In genomic region chrX:129520151-129520550, GRCh38 we compare ENCODE assay signal across 27 cellular contexts. TPM values are rescaled to one million over a fixed set of nuclear protein-coding genes. Genes with fewer than 3 reads are reported as not detected.
DNase-seq lines count a peak whose midpoint lies in the region; ATAC-seq and TF ChIP-seq lines count a peak whose summit lies in the region.
"Had no signal": no experiment of that assay in that cellular context is flagged by ENCODE, and none has a peak within 500 bp of the region (broad histone marks: within the 10 kb centered on the region; RNA-seq: fewer than 3 reads in every experiment).

No MANE protein-coding gene starts in this region.

- no peak for TF ChIP-seq POLR2A in ovary (IDR thresholded peaks at IDR 0.05)

- no peak overlapping the region for H3K27ac ChIP-seq in HUES48 (ENCODE audit: low read depth, low read length)
- H3K27ac ChIP-seq in endodermal cell (ENCODE audit: low read depth, low read length) = no peak overlapping the region
- H3K27ac ChIP-seq in ovary = no peak overlapping the region
- H3K27ac ChIP-seq: BLaER1 treated with 17β-estradiol and CSF1 and Interleukin-3, amounts not matched to agents 10 nM and 100 nM; HL-60; SJCRH30 had no signal

- H3K9ac ChIP-seq in HUES48 (ENCODE audit: low read depth, low read length) (no peak overlapping the region), endodermal cell (ENCODE audit: extremely low read depth, low read length, poor library complexity, severe bottlenecking) (no peak overlapping the region)
- H3K9ac ChIP-seq: BLaER1 treated with 17β-estradiol and CSF1 and Interleukin-3, amounts not matched to agents 10 nM and 100 nM had no signal

- H3K36me3 ChIP-seq in HUES48 (ENCODE audit: control insufficient read depth, insufficient read depth, low read length) = peaks cover 18% of the 10 kb centered on the region
- H3K36me3 ChIP-seq in endodermal cell (ENCODE audit: control insufficient read depth, insufficient read depth, low read length) = peaks cover 13% of the 10 kb centered on the region
- no peaks in the 10 kb centered on the region for H3K36me3 ChIP-seq in ovary
- H3K36me3 ChIP-seq: BLaER1 treated with 17β-estradiol and CSF1 and Interleukin-3, amounts not matched to agents 10 nM and 100 nM had no signal

- peak overlapping the region; percentile 5 for H3K4me3 Mint-ChIP-seq in endodermal cell
- H3K4me3 Mint-ChIP-seq in nephron = peak overlapping the region; percentile 69 to 99 (median 84)
- H3K4me3 Mint-ChIP-seq: CD4-positive, alpha-beta memory T cell had no signal

- intact Hi-C loops in ovary (cut with DNase I) = no loop called here

- H3K4me1 ChIP-seq in HUES48 (ENCODE audit: control insufficient read depth, insufficient read depth, low read length) = peaks cover 15% of the 10 kb centered on the region
- H3K4me1 ChIP-seq in endodermal cell (ENCODE audit: control insufficient read depth, insufficient read depth, low read length) = no peaks in the 10 kb centered on the region
- no peaks in the 10 kb centered on the region for H3K4me1 ChIP-seq in ovary (ENCODE audit: insufficient read depth)
- H3K4me1 ChIP-seq: SJCRH30 had no signal

- H3K9me3 ChIP-seq in HUES48 (ENCODE audit: control insufficient read depth, insufficient read depth, low read length) = no peaks in the 10 kb centered on the region
- H3K9me3 ChIP-seq in endodermal cell (ENCODE audit: control insufficient read depth, low read length) = no peaks in the 10 kb centered on the region
- no peaks in the 10 kb centered on the region for H3K9me3 ChIP-seq in ovary
- H3K9me3 ChIP-seq: HAP-1, SJCRH30 had no signal

- H3K27me3 ChIP-seq in HUES48 (ENCODE audit: control insufficient read depth, insufficient read depth, low read length) (0 out of 2 replicates have a peak, but pooled peaks cover 8% of the 10 kb centered on the region), endodermal cell (ENCODE audit: control insufficient read depth, insufficient read depth, low read length, poor library complexity, severe bottlenecking) (no peaks in the 10 kb centered on the region), ovary (peaks cover 2% of the 10 kb centered on the region)
- H3K27me3 ChIP-seq: SJCRH30 had no signal

- 85% methylated on average over 3 of the region's 3 CpGs; no CpG with 5 or more reads in 1 of the 2 experiments for WGBS in endodermal cell (ENCODE audit: insufficient coverage in 1 of 2, insufficient read length in 1 of 2), 2 experiments
- WGBS in ovary, 3 donors = 46 to 55% (median 54%) methylated on average over 3 of the region's 3 CpGs

- H3K4me1 Mint-ChIP-seq in endodermal cell = peaks cover 19% of the 10 kb centered on the region
- peaks cover 38% of the 10 kb centered on the region for H3K4me1 Mint-ChIP-seq in nephron

- H3K9me3 Mint-ChIP-seq in endodermal cell (no peaks in the 10 kb centered on the region), nephron (no peaks in the 10 kb centered on the region)
- H3K9me3 Mint-ChIP-seq: CD4-positive, alpha-beta memory T cell had no signal

- TF ChIP-seq CTCF in endodermal cell (conservative IDR thresholded peaks at IDR 0.05) (no peak), nephron (IDR thresholded peaks at IDR 0.05; ENCODE audit: unreplicated experiment in 3 of 3) (no peak), ovary (IDR thresholded peaks at IDR 0.05) (no peak)

- H3K36me3 Mint-ChIP-seq in endodermal cell (ENCODE audit: low read depth) = peaks cover 15% of the 10 kb centered on the region
- H3K36me3 Mint-ChIP-seq in nephron (ENCODE audit: low read depth) = peaks cover 22% of the 10 kb centered on the region

- no peak for TF ChIP-seq EP300 in ovary (IDR thresholded peaks at IDR 0.05)

- no peak for DNase-seq in endodermal cell
- no peak for DNase-seq in germinal center (ENCODE audit: low spot score)
- DNase-seq in ovary = no peak
- no peak for DNase-seq in NCI-H748 (lab: John Stamatoyannopoulos, UW; ENCODE audit: unreplicated experiment)
- DNase-seq: AML-193; CD4-positive, alpha-beta memory T cell; COR-L47; GDM1; GOT3; NCI-H1105 treated with DMSO at 0.1 percent for 48 hours; NCI-H146; NCI-H2029; NCI-H446; NCI-H524 treated with DMSO at 0.1 percent for 48 hours; NK-92 treated with Interleukin-12 subunit alpha and Interleukin-12 subunit beta, amount 100 ng/mL, for 24 hours; PC-3; SJCRH30 had no signal

- H3K27me3 Mint-ChIP-seq in endodermal cell (ENCODE audit: insufficient read depth) (peaks cover 2% of the 10 kb centered on the region), nephron (ENCODE audit: low read depth) (no peaks in the 10 kb centered on the region)

- H3K27ac Mint-ChIP-seq in endodermal cell = no peak overlapping the region
- peak overlapping the region; percentile 36 to 64 (median 54) for H3K27ac Mint-ChIP-seq in nephron
- H3K27ac Mint-ChIP-seq: CD4-positive, alpha-beta memory T cell had no signal

- 0 out of 2 replicates have a peak overlapping the region, but pooled peaks have one; percentile 4 for H3K4me3 ChIP-seq in HUES48 (ENCODE audit: low read depth, low read length)
- H3K4me3 ChIP-seq in endodermal cell (ENCODE audit: low read length) = peak overlapping the region; percentile 62
- H3K4me3 ChIP-seq in ovary = no peak overlapping the region
- H3K4me3 ChIP-seq: BLaER1 treated with 17β-estradiol and CSF1 and Interleukin-3, amounts not matched to agents 10 nM and 100 nM; GM12878; HAP-1; K562; SJCRH30 had no signal

- ATAC-seq in HG03196 (IDR thresholded peaks at IDR 0.05; ENCODE audit: unreplicated experiment) = no peak
- ATAC-seq: GM12878, K562, PC-3, Right ventricle myocardium inferior, SK-N-SH treated with all-trans-retinoic acid at 6 μM for 48 hours had no signal

RNA-seq across cellular contexts. Expression of gene SMARCA1, which starts 3.1 kb away (rescaled TPM):
- total RNA-seq in endodermal cell (100 to 1,000 TPM in 1 of 2 donors, 10 to 100 TPM in 1; 83.3 to 146 TPM), ovary (100 to 1,000 TPM in 2 of 7 donors, 10 to 100 TPM in 5; 51.6 to 124 (median 69.9) TPM)
- polyA plus RNA-seq in endodermal cell (2013, experiment 1 of 2) = 79.0 TPM
- polyA plus RNA-seq in endodermal cell (2013, experiment 2 of 2) = 77.4 TPM
- 10 to 100 TPM; 47.5 to 67.1 TPM for polyA plus RNA-seq in ovary

RNA-seq across cellular contexts. Expression of gene OCRL, which starts 19.9 kb away (rescaled TPM):
- total RNA-seq in endodermal cell (10 to 100 TPM; 14.2 to 27.0 TPM), ovary (10 to 100 TPM; 14.8 to 54.8 (median 32.5) TPM)
- polyA plus RNA-seq in endodermal cell (2013, experiment 1 of 2) = 21.2 TPM
- polyA plus RNA-seq in endodermal cell (2013, experiment 2 of 2) = 20.2 TPM
- 10 to 100 TPM; 23.3 to 49.8 TPM for polyA plus RNA-seq in ovary
